ENCODE assay signal across 9 cellular contexts in the genomic region with DNA sequence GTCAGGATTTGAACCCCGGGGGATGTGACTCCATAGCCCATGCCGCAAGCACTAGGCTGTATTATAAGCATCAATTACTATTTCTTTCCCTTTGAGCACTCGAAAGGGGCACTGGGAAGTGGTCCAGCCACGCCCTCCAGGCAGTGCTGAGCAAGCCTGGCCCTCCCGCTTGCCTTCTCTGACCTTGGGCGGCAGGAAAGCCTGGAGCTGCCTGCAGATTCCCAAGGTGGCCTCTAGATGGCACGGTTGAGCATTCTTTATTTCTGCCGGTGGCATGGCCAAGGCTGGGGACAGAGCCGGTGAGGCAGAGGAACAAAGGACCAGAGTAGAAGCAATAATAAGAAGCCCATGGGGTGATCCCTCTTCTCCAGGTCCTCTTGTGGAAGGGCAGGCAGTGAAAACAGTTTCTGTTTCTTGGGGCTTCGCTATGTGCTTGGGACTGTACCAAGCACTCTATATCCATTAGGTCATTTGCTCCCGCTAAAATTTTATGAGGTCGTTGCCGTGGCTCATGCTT. TPM values are rescaled to one million over a fixed set of nuclear protein-coding genes. Genes with fewer than 3 reads are reported as not detected.
DNase-seq lines count a peak whose midpoint lies in the region; ATAC-seq and TF ChIP-seq lines count a peak whose summit lies in the region.
"Had no signal": no experiment of that assay in that cellular context is flagged by ENCODE, and none has a peak within 500 bp of the region (broad histone marks: within the 10 kb centered on the region; RNA-seq: fewer than 3 reads in every experiment).

No MANE protein-coding gene starts in this region.

- TF ChIP-seq CTCF in AG09319 (IDR thresholded peaks at IDR 0.05; ENCODE audit: low read depth, low read length) = peak; percentile 85

- ATAC-seq in GM19328 (IDR thresholded peaks at IDR 0.05; ENCODE audit: unreplicated experiment) = peak; percentile 57
- ATAC-seq in left ventricle myocardium superior = peak; percentile 72
- no peak for ATAC-seq in GM18861 (IDR thresholded peaks at IDR 0.05; ENCODE audit: unreplicated experiment)

- intact Hi-C loops in left ventricle myocardium superior (cut with micrococcal nuclease) = no loop called here

- DNase-seq in AG09319 (ENCODE audit: extremely low read depth, low read depth) (no peak), NCI-H1105 treated with DMSO at 0.1 percent for 48 hours (lab: John Stamatoyannopoulos, UW) (peak; percentile 59), SKM-1 treated with dmso at 0.1 percent for 144 hours (lab: John Stamatoyannopoulos, UW; ENCODE audit: unreplicated experiment) (peak; percentile 59), left ventricle myocardium superior (peak; percentile 52)
- DNase-seq in activated naive CD4-positive, alpha-beta T cell treated with anti-CD3 and anti-CD28 coated beads, Interleukin-2, amount 50 U/mL, for 16 hours = peak; percentile 55
- peak; percentile 28 to 56 for DNase-seq in stimulated activated CD4-positive, alpha-beta T cell treated with anti-CD3 and anti-CD28 coated beads, Interleukin-12 subunit alpha, Interleukin-12 subunit beta, amount 100 ng/mL, for 24 hours (ENCODE audit: low read depth in 2 of 2)

RNA-seq across cellular contexts. Expression of a gene that starts 32.0 kb away (rescaled TPM):
- not detected for total RNA-seq in left ventricle myocardium superior
- total RNA-seq: skeletal muscle tissue had no signal

RNA-seq across cellular contexts. Expression of a gene that starts 52.6 kb away (rescaled TPM):
- total RNA-seq in left ventricle myocardium superior = not detected
- total RNA-seq: skeletal muscle tissue had no signal
